ENCODE assay signal across 1 cellular context in the genomic region with DNA sequence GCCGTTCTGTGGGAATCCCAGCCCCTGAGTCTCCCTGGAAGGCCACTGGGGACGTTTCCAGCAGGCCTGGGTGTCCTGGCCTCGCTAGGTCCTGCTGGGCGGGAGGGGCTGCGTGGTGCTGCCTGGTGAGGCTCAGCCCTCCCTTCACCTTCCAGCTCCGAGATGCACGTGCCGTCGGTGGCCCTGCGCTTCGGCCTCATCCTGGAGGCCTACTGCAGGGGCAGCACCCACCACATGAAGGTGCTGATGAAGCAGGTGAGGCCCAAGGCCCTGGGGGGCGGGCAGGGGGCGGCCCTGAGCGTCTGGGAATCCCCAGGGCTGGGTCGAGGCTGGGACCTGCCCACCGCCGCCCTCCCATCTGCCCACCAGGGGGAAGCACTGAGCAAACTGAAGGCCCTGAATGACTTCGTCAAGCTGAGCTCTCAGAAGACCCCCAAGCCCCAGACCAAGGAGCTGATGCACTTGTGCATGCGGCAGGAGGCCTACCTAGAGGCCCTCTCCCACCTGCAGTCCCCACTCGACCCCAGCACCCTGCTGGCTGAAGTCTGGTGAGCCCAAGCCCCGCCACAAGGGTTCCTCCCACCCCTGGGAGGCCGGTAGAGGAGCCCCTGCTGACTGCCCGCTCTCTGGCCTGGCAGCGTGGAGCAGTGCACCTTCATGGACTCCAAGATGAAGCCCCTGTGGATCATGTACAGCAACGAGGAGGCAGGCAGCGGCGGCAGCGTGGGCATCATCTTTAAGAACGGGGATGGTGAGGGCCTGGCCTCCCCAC.
TF ChIP-seq lines count a peak whose summit lies in the region.

No MANE protein-coding gene starts in this region.

TF ChIP-seq in IMR-90, 13 proteins besides CTCF, POLR2A, EP300 and RAD21:
- no peak for TF ChIP-seq RCOR1 (IDR thresholded peaks at IDR 0.05; ENCODE audit: insufficient replicate concordance, low read length)
- TF ChIP-seq MAFK (IDR thresholded peaks at IDR 0.05; ENCODE audit: low read depth, low read length) = no peak
- TF ChIP-seq CEBPB (IDR thresholded peaks at IDR 0.05; ENCODE audit: low read depth, low read length) = no peak
- TF ChIP-seq SMC3 (IDR thresholded peaks at IDR 0.05; ENCODE audit: low read depth, low read length) = peak; percentile 36
- no peak for TF ChIP-seq RFX5 (IDR thresholded peaks at IDR 0.05; ENCODE audit: low read depth, low read length)
